ENCODE assay signal across 39 cellular contexts in genomic region chr3:99021466-99021865, GRCh38.
"Had no signal": no experiment of that assay in that cellular context is flagged by ENCODE, and none has a peak within 500 bp of the region (broad histone marks: within the 10 kb centered on the region; RNA-seq: fewer than 3 reads in every experiment).

No MANE protein-coding gene starts in this region.

- H3K9me3 Mint-ChIP-seq: activated naive CD4-positive, alpha-beta T cell treated with anti-CD3 and anti-CD28 coated beads for 36 hours; activated naive CD4-positive, alpha-beta T cell treated with anti-CD3 and anti-CD28 coated beads, Interleukin-2, amount 10 ng/mL, durations not matched to agents 7 days and 5 days; activated naive CD4-positive, alpha-beta T cell treated with anti-CD3 and anti-CD28 coated beads, Interleukin-2, amount 50 U/mL, for 24 hours; activated naive CD4-positive, alpha-beta T cell treated with anti-CD3 and anti-CD28 coated beads, Interleukin-2, amount 50 U/mL, for 72 hours; activated naive CD8-positive, alpha-beta T cell treated with anti-CD3 and anti-CD28 coated beads for 36 hours; activated naive CD8-positive, alpha-beta T cell treated with anti-CD3 and anti-CD28 coated beads, Interleukin-2, amount 10 ng/mL, durations not matched to agents 7 days and 5 days; activated naive CD8-positive, alpha-beta T cell treated with anti-CD3 and anti-CD28 coated beads, Interleukin-2, amount 50 U/mL, for 24 hours; activated T-cell treated with anti-CD3 and anti-CD28 coated beads, Interleukin-2, amount 50 U/mL, for 24 hours; activated T-cell treated with anti-CD3 and anti-CD28 coated beads, Interleukin-2, amount 50 U/mL, for 4 hours; activated T-cell treated with anti-CD3 and anti-CD28 coated beads, Interleukin-2, amount 50 U/mL, for 72 hours; activated T-helper 1 cell treated with anti-CD3 and anti-CD28 coated beads, Interleukin-12 subunit alpha, Interleukin-12 subunit beta, Interleukin-2, Interleukin-4 antibody, amounts not matched to agents 30 ng/mL and 10 ng/mL and 1 ng/mL, durations not matched to agents 14 hours and 24 hours and 36 hours; activated T-helper 17 cell treated with anti-CD3 and anti-CD28 coated beads, Interleukin-2, amount 50 U/mL, for 72 hours; activated T-helper 2 cell treated with anti-CD3 and anti-CD28 coated beads, Interferon-gamma antibody, Interleukin-2, Interleukin-4, amounts not matched to agents 10 μg/mL and 5 μg/mL and 100 μg/mL, durations not matched to agents 14 hours and 24 hours and 36 hours; brain had no signal

- H3K4me1 ChIP-seq: adrenal gland, body of pancreas, breast epithelium had no signal

- H3K4me3 Mint-ChIP-seq: activated naive CD4-positive, alpha-beta T cell treated with anti-CD3 and anti-CD28 coated beads for 36 hours; activated naive CD4-positive, alpha-beta T cell treated with anti-CD3 and anti-CD28 coated beads, Interleukin-2, amount 10 ng/mL, durations not matched to agents 7 days and 5 days; activated naive CD4-positive, alpha-beta T cell treated with anti-CD3 and anti-CD28 coated beads, Interleukin-2, amount 50 U/mL, for 24 hours; activated naive CD8-positive, alpha-beta T cell; activated naive CD8-positive, alpha-beta T cell treated with anti-CD3 and anti-CD28 coated beads for 36 hours; activated naive CD8-positive, alpha-beta T cell treated with anti-CD3 and anti-CD28 coated beads, Interleukin-2, amount 10 ng/mL, durations not matched to agents 7 days and 5 days; activated naive CD8-positive, alpha-beta T cell treated with anti-CD3 and anti-CD28 coated beads, Interleukin-2, amount 50 U/mL, for 24 hours; activated T-cell treated with anti-CD3 and anti-CD28 coated beads, Interleukin-2, amount 50 U/mL, for 24 hours; activated T-cell treated with anti-CD3 and anti-CD28 coated beads, Interleukin-2, amount 50 U/mL, for 4 hours; activated T-cell treated with anti-CD3 and anti-CD28 coated beads, Interleukin-2, amount 50 U/mL, for 72 hours; activated T-helper 1 cell treated with anti-CD3 and anti-CD28 coated beads, Interleukin-12 subunit alpha, Interleukin-12 subunit beta, Interleukin-2, Interleukin-4 antibody, amounts not matched to agents 30 ng/mL and 10 ng/mL and 1 ng/mL, durations not matched to agents 14 hours and 24 hours and 36 hours; activated T-helper 17 cell treated with anti-CD3 and anti-CD28 coated beads, Interleukin-2, amount 50 U/mL, for 72 hours; brain; central memory CD8-positive, alpha-beta T cell had no signal

- H3K27ac ChIP-seq: adrenal gland, ascending aorta, body of pancreas, brain microvascular endothelial cell, breast epithelium, cardiac muscle cell had no signal

- H3K36me3 Mint-ChIP-seq: activated naive CD4-positive, alpha-beta T cell treated with anti-CD3 and anti-CD28 coated beads, Interleukin-2, amount 10 ng/mL, durations not matched to agents 7 days and 5 days; activated naive CD4-positive, alpha-beta T cell treated with anti-CD3 and anti-CD28 coated beads, Interleukin-2, amount 50 U/mL, for 24 hours; activated naive CD4-positive, alpha-beta T cell treated with anti-CD3 and anti-CD28 coated beads, Interleukin-2, amount 50 U/mL, for 72 hours; activated naive CD8-positive, alpha-beta T cell; activated naive CD8-positive, alpha-beta T cell treated with anti-CD3 and anti-CD28 coated beads for 36 hours; activated naive CD8-positive, alpha-beta T cell treated with anti-CD3 and anti-CD28 coated beads, Interleukin-2, amount 10 ng/mL, durations not matched to agents 7 days and 5 days; brain had no signal

- ATAC-seq: activated naive CD4-positive, alpha-beta T cell treated with anti-CD3 and anti-CD28 coated beads, Interleukin-2, amount 50 U/mL, for 72 hours; activated naive CD8-positive, alpha-beta T cell treated with anti-CD3 and anti-CD28 coated beads, Interleukin-2, amount 50 U/mL, for 24 hours; activated T-cell treated with anti-CD3 and anti-CD28 coated beads, Interleukin-2, amount 50 U/mL, for 4 hours; activated T-cell treated with anti-CD3 and anti-CD28 coated beads, Interleukin-2, amount 50 U/mL, for 72 hours; activated T-helper 17 cell treated with anti-CD3 and anti-CD28 coated beads, Interleukin-2, amount 50 U/mL, for 72 hours; body of pancreas had no signal

- H3K36me3 ChIP-seq: adrenal gland, ascending aorta, brain microvascular endothelial cell, breast epithelium, cardiac muscle cell had no signal

- H3K27ac Mint-ChIP-seq: activated naive CD4-positive, alpha-beta T cell treated with anti-CD3 and anti-CD28 coated beads for 36 hours; activated naive CD4-positive, alpha-beta T cell treated with anti-CD3 and anti-CD28 coated beads, Interleukin-2, amount 10 ng/mL, durations not matched to agents 7 days and 5 days; activated naive CD4-positive, alpha-beta T cell treated with anti-CD3 and anti-CD28 coated beads, Interleukin-2, amount 50 U/mL, for 24 hours; activated naive CD4-positive, alpha-beta T cell treated with anti-CD3 and anti-CD28 coated beads, Interleukin-2, amount 50 U/mL, for 72 hours; activated naive CD8-positive, alpha-beta T cell; activated naive CD8-positive, alpha-beta T cell treated with anti-CD3 and anti-CD28 coated beads for 36 hours; activated naive CD8-positive, alpha-beta T cell treated with anti-CD3 and anti-CD28 coated beads, Interleukin-2, amount 10 ng/mL, durations not matched to agents 7 days and 5 days; activated naive CD8-positive, alpha-beta T cell treated with anti-CD3 and anti-CD28 coated beads, Interleukin-2, amount 50 U/mL, for 24 hours; activated T-cell treated with anti-CD3 and anti-CD28 coated beads, Interleukin-2, amount 50 U/mL, for 24 hours; activated T-cell treated with anti-CD3 and anti-CD28 coated beads, Interleukin-2, amount 50 U/mL, for 72 hours; activated T-helper 1 cell treated with anti-CD3 and anti-CD28 coated beads, Interleukin-12 subunit alpha, Interleukin-12 subunit beta, Interleukin-2, Interleukin-4 antibody, amounts not matched to agents 30 ng/mL and 10 ng/mL and 1 ng/mL, durations not matched to agents 14 hours and 24 hours and 36 hours; activated T-helper 17 cell treated with anti-CD3 and anti-CD28 coated beads, Interleukin-2, amount 50 U/mL, for 72 hours; activated T-helper 2 cell treated with anti-CD3 and anti-CD28 coated beads, Interferon-gamma antibody, Interleukin-2, Interleukin-4, amounts not matched to agents 10 μg/mL and 5 μg/mL and 100 μg/mL, durations not matched to agents 14 hours and 24 hours and 36 hours; brain had no signal

- H3K4me3 ChIP-seq: adrenal gland, ascending aorta, body of pancreas, breast epithelium, cardiac muscle cell had no signal

- DNase-seq: activated effector memory CD4-positive, alpha-beta T cell treated with anti-CD3 and anti-CD28 coated beads, Interleukin-2, amount 50 U/mL, for 16 hours; activated effector memory CD4-positive, alpha-beta T cell treated with Interleukin-2 at 50 U/mL for 16 hours; activated gamma-delta T cell; activated gamma-delta T cell treated with Interleukin-2 at 50 U/mL for 16 hours; activated naive CD4-positive, alpha-beta T cell; activated naive CD4-positive, alpha-beta T cell treated with anti-CD3 and anti-CD28 coated beads for 36 hours; activated naive CD4-positive, alpha-beta T cell treated with anti-CD3 and anti-CD28 coated beads, Interleukin-2, amount 10 ng/mL, durations not matched to agents 7 days and 5 days; activated naive CD4-positive, alpha-beta T cell treated with anti-CD3 and anti-CD28 coated beads, Interleukin-2, amount 50 U/mL, for 16 hours; activated naive CD4-positive, alpha-beta T cell treated with Interleukin-2 at 50 U/mL for 16 hours; activated naive CD8-positive, alpha-beta T cell treated with anti-CD3 and anti-CD28 coated beads for 36 hours; activated naive CD8-positive, alpha-beta T cell treated with anti-CD3 and anti-CD28 coated beads, Interleukin-2, amount 10 ng/mL, durations not matched to agents 7 days and 5 days; activated naive CD8-positive, alpha-beta T cell treated with anti-CD3 and anti-CD28 coated beads, Interleukin-2, amount 50 U/mL, for 24 hours; activated T-cell treated with anti-CD3 and anti-CD28 coated beads for 4 hours; activated T-cell treated with anti-CD3 and anti-CD28 coated beads, Interleukin-2, amount 50 U/mL, for 1 hour; activated T-cell treated with anti-CD3 and anti-CD28 coated beads, Interleukin-2, amount 50 U/mL, for 24 hours; activated T-cell treated with anti-CD3 and anti-CD28 coated beads, Interleukin-2, amount 50 U/mL, for 4 hours; activated T-cell treated with anti-CD3 and anti-CD28 coated beads, Interleukin-2, amount 50 U/mL, for 48 hours; activated T-cell treated with anti-CD3 and anti-CD28 coated beads, Interleukin-2, amount 50 U/mL, for 72 hours; adrenal gland; amniotic stem cell; amygdala; anterior cingulate cortex; aorta; body of pancreas; brain microvascular endothelial cell; caudate nucleus; central memory CD4-positive, alpha-beta T cell; cerebellar nuclear complex had no signal

- H3K4me1 Mint-ChIP-seq: activated naive CD4-positive, alpha-beta T cell treated with anti-CD3 and anti-CD28 coated beads, Interleukin-2, amount 10 ng/mL, durations not matched to agents 7 days and 5 days; activated naive CD4-positive, alpha-beta T cell treated with anti-CD3 and anti-CD28 coated beads, Interleukin-2, amount 50 U/mL, for 24 hours; activated naive CD8-positive, alpha-beta T cell treated with anti-CD3 and anti-CD28 coated beads for 36 hours; activated naive CD8-positive, alpha-beta T cell treated with anti-CD3 and anti-CD28 coated beads, Interleukin-2, amount 10 ng/mL, durations not matched to agents 7 days and 5 days; activated naive CD8-positive, alpha-beta T cell treated with anti-CD3 and anti-CD28 coated beads, Interleukin-2, amount 50 U/mL, for 24 hours; activated T-helper 17 cell treated with anti-CD3 and anti-CD28 coated beads, Interleukin-2, amount 50 U/mL, for 72 hours; brain; central memory CD8-positive, alpha-beta T cell had no signal

- H3K27me3 ChIP-seq: adrenal gland, ascending aorta, body of pancreas, brain microvascular endothelial cell, breast epithelium, cardiac muscle cell had no signal

- H3K9me3 ChIP-seq: adrenal gland, ascending aorta, body of pancreas had no signal
